Comparison of ENCODE assay signal across 9 cellular contexts in the genomic region with DNA sequence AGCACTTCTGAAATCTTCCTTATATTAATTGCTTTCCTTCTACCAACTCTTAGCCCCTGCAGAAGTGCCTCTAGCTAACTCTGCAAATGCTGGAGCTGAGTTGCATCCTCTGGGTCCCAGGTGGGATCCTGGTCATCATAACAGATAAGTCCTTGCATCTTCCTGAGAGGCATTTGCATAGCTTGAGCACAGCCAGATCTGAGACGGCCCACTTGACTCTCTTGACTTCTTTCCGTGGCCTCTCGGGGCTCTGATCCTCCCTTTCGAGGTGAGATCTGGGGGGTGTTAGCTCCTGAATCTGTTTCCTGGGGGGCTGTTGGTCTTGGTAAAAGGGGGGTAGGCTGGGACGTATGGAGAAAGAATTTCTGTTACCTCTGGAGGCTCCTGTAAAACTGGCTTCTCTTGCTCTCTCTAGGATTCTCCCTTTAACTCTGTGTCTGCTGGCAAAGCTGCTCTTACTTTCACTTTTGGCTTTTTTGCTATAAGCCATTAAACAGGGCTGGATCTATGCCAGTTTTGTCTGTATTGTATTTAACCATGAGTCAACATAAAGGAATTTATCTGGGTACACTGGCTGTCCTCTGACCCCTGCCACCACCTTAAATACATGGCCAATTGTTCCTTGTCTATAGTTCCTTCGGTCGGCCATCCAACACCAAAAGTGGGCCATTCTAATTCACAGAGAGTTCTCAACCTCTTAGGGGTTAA.
DNase-seq lines count a peak whose midpoint lies in the region; ATAC-seq and TF ChIP-seq lines count a peak whose summit lies in the region.
"Had no signal": no experiment of that assay in that cellular context is flagged by ENCODE, and none has a peak within 500 bp of the region (broad histone marks: within the 10 kb centered on the region; RNA-seq: fewer than 3 reads in every experiment).

No MANE protein-coding gene starts in this region.

- no peak overlapping the region for H4K8ac ChIP-seq in mesenchymal stem cell (ENCODE audit: low read length)

- H3K36me3 ChIP-seq in BLaER1 (no peaks in the 10 kb centered on the region), brain microvascular endothelial cell (replicated peaks) (no peaks in the 10 kb centered on the region), mesenchymal stem cell (ENCODE audit: control insufficient read depth in 1 of 2, insufficient read depth in 2 of 2, low read depth in 1 of 2, low read length in 2 of 2) (no peaks in the 10 kb centered on the region)

- DNase-seq in Jurkat, Clone E6-1 (ENCODE audit: low read depth, low spot score), result peak; percentile 37
- DNase-seq in brain microvascular endothelial cell, result peak; percentile 66
- peak; percentile 65 for DNase-seq in mesenchymal stem cell
- DNase-seq in anterior cingulate cortex (lab: John Stamatoyannopoulos, UW), result no peak
- no peak for DNase-seq in NK-92 (lab: John Stamatoyannopoulos, UW; ENCODE audit: unreplicated experiment)
- DNase-seq in activated T-cell treated with anti-CD3 and anti-CD28 coated beads, Interleukin-2, amount 50 U/mL, for 24 hours, result no peak

- H2AFZ ChIP-seq in mesenchymal stem cell (ENCODE audit: low read depth, low read length), result no peak overlapping the region

- peak overlapping the region; percentile 69; the same call in 1 of the 2 replicates for H3K9ac ChIP-seq in BLaER1
- H3K9ac ChIP-seq in mesenchymal stem cell (ENCODE audit: low read length), result peak overlapping the region; percentile 78

- H3K4me1 Mint-ChIP-seq in activated T-cell treated with anti-CD3 and anti-CD28 coated beads, Interleukin-2, amount 50 U/mL, for 24 hours (ENCODE audit: low read depth), result no peaks in the 10 kb centered on the region
- H3K4me1 Mint-ChIP-seq: memory B cell had no signal

- no peaks in the 10 kb centered on the region for H3K9me3 Mint-ChIP-seq in activated T-cell treated with anti-CD3 and anti-CD28 coated beads, Interleukin-2, amount 50 U/mL, for 24 hours
- H3K9me3 Mint-ChIP-seq: memory B cell had no signal

- no peak overlapping the region for H4K91ac ChIP-seq in mesenchymal stem cell (ENCODE audit: low read length)

- no peak overlapping the region for H3K18ac ChIP-seq in mesenchymal stem cell (ENCODE audit: low read depth in 1 of 2, low read length in 2 of 2)

- H2BK120ac ChIP-seq in mesenchymal stem cell (ENCODE audit: low read depth, low read length), result no peak overlapping the region

- no peak overlapping the region for H2BK5ac ChIP-seq in mesenchymal stem cell (ENCODE audit: low read depth, low read length, poor library complexity, severe bottlenecking)

- no peak overlapping the region for H3K14ac ChIP-seq in mesenchymal stem cell (ENCODE audit: low read length in 2 of 2)

- peaks cover 6% of the 10 kb centered on the region for H3K27me3 Mint-ChIP-seq in activated T-cell treated with anti-CD3 and anti-CD28 coated beads, Interleukin-2, amount 50 U/mL, for 24 hours

- H3K4ac ChIP-seq in mesenchymal stem cell (ENCODE audit: low read depth in 1 of 2, low read length in 2 of 2), result no peak overlapping the region

- no peak overlapping the region for H3K4me3 Mint-ChIP-seq in activated T-cell treated with anti-CD3 and anti-CD28 coated beads, Interleukin-2, amount 50 U/mL, for 24 hours

- H3K27ac Mint-ChIP-seq in activated T-cell treated with anti-CD3 and anti-CD28 coated beads, Interleukin-2, amount 50 U/mL, for 24 hours, result no peak overlapping the region
- H3K27ac Mint-ChIP-seq: memory B cell had no signal

- H3K9me3 ChIP-seq in BLaER1, result no peaks in the 10 kb centered on the region
- no peaks in the 10 kb centered on the region for H3K9me3 ChIP-seq in mesenchymal stem cell (ENCODE audit: control insufficient read depth, low read length)

- H3K27ac ChIP-seq in BLaER1, result peak overlapping the region; percentile 59
- H3K27ac ChIP-seq in brain microvascular endothelial cell, result no peak overlapping the region
- peak overlapping the region; percentile 75 for H3K27ac ChIP-seq in mesenchymal stem cell (ENCODE audit: low read length, poor library complexity, severe bottlenecking)

- H2BK12ac ChIP-seq in mesenchymal stem cell (ENCODE audit: low read length in 2 of 2), result no peak overlapping the region

- H4K20me1 ChIP-seq in BLaER1, result no peaks in the 10 kb centered on the region

- H3K4me3 ChIP-seq in BLaER1, result peak overlapping the region; percentile 56
- H3K4me3 ChIP-seq in Jurkat, Clone E6-1 (ENCODE audit: low read length), result peak overlapping the region; percentile 46
- peak overlapping the region; percentile 47 for H3K4me3 ChIP-seq in brain microvascular endothelial cell (ENCODE audit: low read depth, low read length)
- peak overlapping the region in 1 of 2 experiments; percentile 81 for H3K4me3 ChIP-seq in mesenchymal stem cell (ENCODE audit: insufficient read depth in 1 of 2, low read depth in 1 of 2, low read length in 2 of 2)

- in situ Hi-C loops in brain microvascular endothelial cell (cut with HindIII; ENCODE audit: low pct_ligation_motif_present, low sequenced_read_pairs), result no loop called here

- H3K4me2 ChIP-seq in BLaER1, result peak overlapping the region; percentile 70
- peak overlapping the region; percentile 78 for H3K4me2 ChIP-seq in mesenchymal stem cell (ENCODE audit: low read length, poor library complexity, severe bottlenecking)

- H2BK15ac ChIP-seq in mesenchymal stem cell (ENCODE audit: low read depth, poor library complexity, severe bottlenecking), result no peak overlapping the region

- no peaks in the 10 kb centered on the region for H3K79me1 ChIP-seq in mesenchymal stem cell (replicated peaks; ENCODE audit: low read length, poor library complexity, severe bottlenecking)

- H3K27me3 ChIP-seq in BLaER1, result no peaks in the 10 kb centered on the region
- H3K27me3 ChIP-seq in brain microvascular endothelial cell (replicated peaks), result no peaks in the 10 kb centered on the region
- no peaks in the 10 kb centered on the region for H3K27me3 ChIP-seq in mesenchymal stem cell (ENCODE audit: control insufficient read depth in 1 of 2, insufficient read depth in 1 of 2, low read length in 2 of 2)

- no peaks in the 10 kb centered on the region for H3K36me3 Mint-ChIP-seq in activated T-cell treated with anti-CD3 and anti-CD28 coated beads, Interleukin-2, amount 50 U/mL, for 24 hours (ENCODE audit: low read depth)
- H3K36me3 Mint-ChIP-seq: memory B cell had no signal

- TF ChIP-seq CTCF in brain microvascular endothelial cell (IDR thresholded peaks at IDR 0.05; ENCODE audit: low read depth, low read length, missing control alignments), result no peak

- H2AK5ac ChIP-seq in mesenchymal stem cell (ENCODE audit: low read length, severe bottlenecking), result no peak overlapping the region

- H3K4me1 ChIP-seq in BLaER1 (peaks cover 5% of the 10 kb centered on the region; the same call in 1 of the 2 replicates), mesenchymal stem cell (ENCODE audit: control insufficient read depth, insufficient read depth, low read depth, low read length) (peaks cover 11% of the 10 kb centered on the region)

- no peak overlapping the region for H3K23ac ChIP-seq in mesenchymal stem cell (ENCODE audit: low read length in 2 of 2)

- 49% methylated on average over 6 of the region's 7 CpGs for WGBS in mesenchymal stem cell

- peak; percentile 74 for ATAC-seq in GM19463 (IDR thresholded peaks at IDR 0.05; ENCODE audit: unreplicated experiment)

Comparison
In these comparisons a context has a peak if more than half of its experiments do, and no peak if none do; other contexts are left out.
1. DNase-seq: peak in Jurkat, Clone E6-1 (single experiment), brain microvascular endothelial cell (single experiment) and mesenchymal stem cell (single experiment); none in anterior cingulate cortex (0 of 58), NK-92 (single experiment) and activated T-cell treated with anti-CD3 and anti-CD28 coated beads, Interleukin-2, amount 50 U/mL, for 24 hours (single experiment).